9 cellular contexts compared by ENCODE assay signal in the genomic region with DNA sequence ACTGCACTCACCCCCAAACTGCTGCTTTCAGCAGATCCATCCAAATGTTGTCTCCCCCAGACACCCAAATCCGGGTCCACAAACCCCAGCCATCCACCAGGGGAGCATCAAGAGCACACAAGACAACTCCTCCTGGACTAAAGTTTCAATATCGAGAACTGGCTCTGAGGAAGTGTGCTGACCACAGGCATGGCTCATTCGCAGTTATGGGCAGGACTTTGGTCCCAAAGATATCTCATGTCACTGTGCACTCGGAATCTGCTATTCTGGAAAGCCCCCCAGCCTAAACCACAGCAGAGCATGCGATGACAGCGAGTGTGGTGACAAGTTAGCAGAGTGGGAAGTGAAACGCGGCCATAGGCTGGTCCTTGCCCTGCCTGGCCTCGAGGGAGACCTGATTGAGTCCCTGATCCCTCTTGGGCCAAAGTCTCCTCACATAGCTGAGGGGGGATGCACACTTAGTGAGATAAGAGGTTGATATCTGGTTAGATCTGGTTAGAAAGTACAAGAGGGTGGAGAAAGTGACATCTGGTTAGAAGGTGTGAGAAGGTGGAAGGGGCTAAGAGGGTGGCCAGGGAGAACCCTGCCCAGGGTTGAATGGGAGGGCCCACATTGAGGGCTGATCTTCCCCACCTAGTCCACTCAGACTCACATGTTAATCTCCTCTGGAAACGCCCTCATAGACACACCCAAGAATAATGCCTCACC.
DNase-seq lines count a peak whose midpoint lies in the region; ATAC-seq and TF ChIP-seq lines count a peak whose summit lies in the region.
"Had no signal": no experiment of that assay in that cellular context is flagged by ENCODE, and none has a peak within 500 bp of the region (broad histone marks: within the 10 kb centered on the region; RNA-seq: fewer than 3 reads in every experiment).

No MANE protein-coding gene starts in this region.

- H3K79me2 ChIP-seq in OCI-LY3 (ENCODE audit: low read length) = no peaks in the 10 kb centered on the region

- peak overlapping the region; percentile 1; the same call in 1 of the 2 replicates for H3K9ac ChIP-seq in OCI-LY3 (ENCODE audit: low read length)

- no peak overlapping the region for H3K27ac Mint-ChIP-seq in activated naive CD4-positive, alpha-beta T cell treated with anti-CD3 and anti-CD28 coated beads for 36 hours
- H3K27ac Mint-ChIP-seq: activated naive CD8-positive, alpha-beta T cell had no signal

- peaks cover 17% of the 10 kb centered on the region for H3K4me1 ChIP-seq in OCI-LY3 (ENCODE audit: low read length)

- TF ChIP-seq CTCF in OCI-LY3 (IDR thresholded peaks at IDR 0.05; ENCODE audit: low read depth, low read length) = peak; percentile 16

- no peaks in the 10 kb centered on the region for H3K9me3 Mint-ChIP-seq in activated naive CD4-positive, alpha-beta T cell treated with anti-CD3 and anti-CD28 coated beads for 36 hours

- peaks cover 9% of the 10 kb centered on the region for H3K9me3 ChIP-seq in OCI-LY3 (ENCODE audit: insufficient read depth, low read length)

- ATAC-seq in GM18870 (IDR thresholded peaks at IDR 0.05; ENCODE audit: unreplicated experiment) (peak; percentile 73), HG02623 (IDR thresholded peaks at IDR 0.05; ENCODE audit: unreplicated experiment) (peak; percentile 70)

- DNase-seq in myocyte (ENCODE audit: low read depth) = peak; percentile 90
- no peak for DNase-seq in T-helper 9 cell
- no peak for DNase-seq in activated naive CD4-positive, alpha-beta T cell treated with anti-CD3 and anti-CD28 coated beads for 36 hours
- DNase-seq in NCI-H2227 (lab: John Stamatoyannopoulos, UW; ENCODE audit: unreplicated experiment) = no peak
- no peak for DNase-seq in stimulated activated naive CD4-positive, alpha-beta T cell treated with Interleukin-2 at 50 U/mL for 16 hours (lab: John Stamatoyannopoulos, UW)

- peak overlapping the region; percentile 77 for H3K4me2 ChIP-seq in OCI-LY3 (ENCODE audit: low read length)

- H3K27me3 Mint-ChIP-seq in activated naive CD4-positive, alpha-beta T cell treated with anti-CD3 and anti-CD28 coated beads for 36 hours (ENCODE audit: low read depth) = peaks cover 4% of the 10 kb centered on the region

- H2AFZ ChIP-seq in OCI-LY3 (ENCODE audit: low read depth, low read length) = peak overlapping the region; percentile 32; the same call in 1 of the 2 replicates

- no peaks in the 10 kb centered on the region for H3K4me1 Mint-ChIP-seq in activated naive CD4-positive, alpha-beta T cell treated with anti-CD3 and anti-CD28 coated beads for 36 hours (ENCODE audit: low read depth)

- no peaks in the 10 kb centered on the region for H4K20me1 ChIP-seq in OCI-LY3 (ENCODE audit: insufficient read depth, low read length)

- peaks cover 23% of the 10 kb centered on the region; the same call in 1 of the 2 replicates for H3K27me3 ChIP-seq in OCI-LY3 (ENCODE audit: low read depth, low read length)

- peak overlapping the region; percentile 44 for H3K4me3 ChIP-seq in OCI-LY3 (ENCODE audit: low read length)

- no peaks in the 10 kb centered on the region for H3K36me3 ChIP-seq in OCI-LY3 (replicated peaks; ENCODE audit: low read depth, low read length)

- H3K4me3 Mint-ChIP-seq in activated naive CD4-positive, alpha-beta T cell treated with anti-CD3 and anti-CD28 coated beads for 36 hours = no peak overlapping the region
- H3K4me3 Mint-ChIP-seq: activated naive CD8-positive, alpha-beta T cell had no signal

- no peak overlapping the region for H3K27ac ChIP-seq in OCI-LY3 (ENCODE audit: low read length)

- intact Hi-C loops in activated naive CD4-positive, alpha-beta T cell treated with anti-CD3 and anti-CD28 coated beads for 36 hours (cut with micrococcal nuclease) = no loop called here

- no peaks in the 10 kb centered on the region for H3K36me3 Mint-ChIP-seq in activated naive CD4-positive, alpha-beta T cell treated with anti-CD3 and anti-CD28 coated beads for 36 hours (ENCODE audit: low read depth)

- CTCF ChIA-PET in activated naive CD4-positive, alpha-beta T cell treated with anti-CD3 and anti-CD28 coated beads for 36 hours (lab: Charles Lee) = no interaction called here
